Comparison of ENCODE assay signal across 1 cellular context in genomic region chr1:10171105-10171767, GRCh38.
TF ChIP-seq lines count a peak whose summit lies in the region.

No MANE protein-coding gene starts in this region.

TF ChIP-seq in GM12878, 131 proteins besides CTCF, POLR2A, EP300 and RAD21:
- TF ChIP-seq, protein P1, sequence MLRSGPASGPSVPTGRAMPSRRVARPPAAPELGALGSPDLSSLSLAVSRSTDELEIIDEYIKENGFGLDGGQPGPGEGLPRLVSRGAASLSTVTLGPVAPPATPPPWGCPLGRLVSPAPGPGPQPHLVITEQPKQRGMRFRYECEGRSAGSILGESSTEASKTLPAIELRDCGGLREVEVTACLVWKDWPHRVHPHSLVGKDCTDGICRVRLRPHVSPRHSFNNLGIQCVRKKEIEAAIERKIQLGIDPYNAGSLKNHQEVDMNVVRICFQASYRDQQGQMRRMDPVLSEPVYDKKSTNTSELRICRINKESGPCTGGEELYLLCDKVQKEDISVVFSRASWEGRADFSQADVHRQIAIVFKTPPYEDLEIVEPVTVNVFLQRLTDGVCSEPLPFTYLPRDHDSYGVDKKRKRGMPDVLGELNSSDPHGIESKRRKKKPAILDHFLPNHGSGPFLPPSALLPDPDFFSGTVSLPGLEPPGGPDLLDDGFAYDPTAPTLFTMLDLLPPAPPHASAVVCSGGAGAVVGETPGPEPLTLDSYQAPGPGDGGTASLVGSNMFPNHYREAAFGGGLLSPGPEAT (IDR thresholded peaks at IDR 0.05; ENCODE audit: low read depth) = no peak
- TF ChIP-seq GABPA (IDR thresholded peaks at IDR 0.05; ENCODE audit: low read depth) = no peak
- TF ChIP-seq PRDM15 (CRISPR knock-in tag; IDR thresholded peaks at IDR 0.05) = no peak
- no peak for TF ChIP-seq ASH2L (IDR thresholded peaks at IDR 0.05; ENCODE audit: borderline replicate concordance, low read depth)
- TF ChIP-seq HSF1 (IDR thresholded peaks at IDR 0.05; ENCODE audit: low read depth, low read length) = no peak
- no peak for TF ChIP-seq ZBTB4 (CRISPR knock-in tag; IDR thresholded peaks at IDR 0.05)
- TF ChIP-seq ATF7 (IDR thresholded peaks at IDR 0.05; ENCODE audit: low read depth) = no peak
- no peak for TF ChIP-seq TCF3 (IDR thresholded peaks at IDR 0.05; ENCODE audit: borderline replicate concordance, insufficient read depth, low read depth, low read length)
- TF ChIP-seq WRNIP1 (IDR thresholded peaks at IDR 0.05; ENCODE audit: borderline replicate concordance, low read depth, low read length) = no peak
- TF ChIP-seq RB1 (IDR thresholded peaks at IDR 0.05; ENCODE audit: borderline replicate concordance) = no peak
- TF ChIP-seq DPF2 (IDR thresholded peaks at IDR 0.05) = no peak
- TF ChIP-seq NRF1 (conservative IDR thresholded peaks at IDR 0.05; ENCODE audit: low read depth, low read length) = no peak
- TF ChIP-seq RBBP5 (conservative IDR thresholded peaks at IDR 0.05) = no peak
